Comparison of ENCODE assay signal across 8 cellular contexts in genomic region chr4:128287871-128288688, GRCh38. TPM values are rescaled to one million over a fixed set of nuclear protein-coding genes. Genes with fewer than 3 reads are reported as not detected.
DNase-seq lines count a peak whose midpoint lies in the region; ATAC-seq and TF ChIP-seq lines count a peak whose summit lies in the region.

No MANE protein-coding gene starts in this region.

- H3K9me3 ChIP-seq in MM.1S (replicated peaks; ENCODE audit: insufficient read depth, low read length) (no peaks in the 10 kb centered on the region), neural cell (ENCODE audit: low read length) (no peaks in the 10 kb centered on the region)

- H3K36me3 ChIP-seq in MM.1S (replicated peaks; ENCODE audit: insufficient read depth, low read length) (no peaks in the 10 kb centered on the region), neural cell (ENCODE audit: insufficient read depth, low read length) (no peaks in the 10 kb centered on the region)

- H3F3A ChIP-seq in MM.1S (ENCODE audit: insufficient read depth, low read length) (peaks cover 5% of the 10 kb centered on the region), neural cell (ENCODE audit: insufficient read depth, low read length, poor library complexity, severe bottlenecking) (no peaks in the 10 kb centered on the region)

- H3K27me3 ChIP-seq in MM.1S (replicated peaks; ENCODE audit: insufficient read depth, low read length) = no peaks in the 10 kb centered on the region
- no peaks in the 10 kb centered on the region for H3K27me3 ChIP-seq in neural cell (ENCODE audit: insufficient read depth, low read depth, low read length)

- H4K20me1 ChIP-seq in MM.1S (ENCODE audit: insufficient read depth, low read length) (no peaks in the 10 kb centered on the region), neural cell (ENCODE audit: insufficient read depth) (no peaks in the 10 kb centered on the region)

- peak overlapping the region; percentile 90 for H3K27ac ChIP-seq in MM.1S (ENCODE audit: low read length)
- peak overlapping the region; percentile 81 for H3K27ac ChIP-seq in neural cell (ENCODE audit: low read length)

- peaks cover 35% of the 10 kb centered on the region for H3K4me1 Mint-ChIP-seq in stimulated activated naive CD8-positive, alpha-beta T cell treated with anti-CD3 and anti-CD28 coated beads, Interleukin-15, amount 100 ng/mL, for 72 hours

- H3K9me2 ChIP-seq in MM.1S (replicated peaks; ENCODE audit: insufficient read depth, low read length) (no peaks in the 10 kb centered on the region), neural cell (ENCODE audit: insufficient read depth, low read length) (no peaks in the 10 kb centered on the region)

- H2AFZ ChIP-seq in MM.1S (ENCODE audit: low read length) (peak overlapping the region; percentile 95), neural cell (ENCODE audit: low read depth, low read length) (peak overlapping the region; percentile 38)

- ATAC-seq in stimulated activated naive CD8-positive, alpha-beta T cell treated with anti-CD3 and anti-CD28 coated beads, Interleukin-15, amount 100 ng/mL, for 72 hours = peak; percentile 91

- no peaks in the 10 kb centered on the region for H3K27me3 Mint-ChIP-seq in stimulated activated naive CD8-positive, alpha-beta T cell treated with anti-CD3 and anti-CD28 coated beads, Interleukin-15, amount 100 ng/mL, for 72 hours

- H3K4me3 ChIP-seq in MM.1S (ENCODE audit: low read length) (peak overlapping the region; percentile 75), fibroblast of villous mesenchyme (ENCODE audit: low read depth, low read length) (peak overlapping the region; percentile 89), neural cell (ENCODE audit: low read length) (peak overlapping the region; percentile 83)

- H3K79me2 ChIP-seq in MM.1S (ENCODE audit: low read length) = peaks cover 46% of the 10 kb centered on the region
- H3K79me2 ChIP-seq in neural cell (replicated peaks; ENCODE audit: insufficient read depth, low read length) = peaks cover 39% of the 10 kb centered on the region

- peak overlapping the region; percentile 98 for H3K4me2 ChIP-seq in MM.1S (ENCODE audit: low read depth, low read length)
- H3K4me2 ChIP-seq in neural cell (ENCODE audit: low read length) = peak overlapping the region; percentile 90

- DNase-seq in GF-D8 (lab: John Stamatoyannopoulos, UW) = peak; percentile 99
- peak; percentile 92 for DNase-seq in HCEC 1CT
- DNase-seq in MM.1S = peak; percentile 99
- DNase-seq in SHP77 treated with DMSO at 0.1 percent for 48 hours (lab: John Stamatoyannopoulos, UW) = peak; percentile 86
- DNase-seq in activated gamma-delta T cell treated with Interleukin-2 at 50 U/mL for 16 hours = peak; percentile 100
- DNase-seq in fibroblast of villous mesenchyme (ENCODE audit: low read depth) = peak; percentile 100
- peak; percentile 96 to 98 for DNase-seq in stimulated activated naive CD8-positive, alpha-beta T cell treated with anti-CD3 and anti-CD28 coated beads, Interleukin-15, amount 100 ng/mL, for 72 hours

- TF ChIP-seq CTCF in MM.1S (IDR thresholded peaks at IDR 0.05; ENCODE audit: low read length) (peak; percentile 18; the same call in 1 of the 2 replicates), fibroblast of villous mesenchyme (IDR thresholded peaks at IDR 0.05; ENCODE audit: insufficient read depth, low read depth, low read length) (peak; percentile 24), neural cell (IDR thresholded peaks at IDR 0.05; ENCODE audit: poor library complexity, severe bottlenecking) (peak; percentile 57)

- H3K9ac ChIP-seq in MM.1S (ENCODE audit: low read length) = peak overlapping the region; percentile 78
- H3K9ac ChIP-seq in neural cell (ENCODE audit: low read length) = peak overlapping the region; percentile 80

- peak overlapping the region; percentile 92 to 97 for H3K27ac Mint-ChIP-seq in stimulated activated naive CD8-positive, alpha-beta T cell treated with anti-CD3 and anti-CD28 coated beads, Interleukin-15, amount 100 ng/mL, for 72 hours

- TF ChIP-seq RAD21 in neural cell (conservative IDR thresholded peaks at IDR 0.05) = peak; percentile 67

- H3K4me3 Mint-ChIP-seq in stimulated activated naive CD8-positive, alpha-beta T cell treated with anti-CD3 and anti-CD28 coated beads, Interleukin-15, amount 100 ng/mL, for 72 hours = peak overlapping the region; percentile 77 to 94

- H3K4me1 ChIP-seq in MM.1S (ENCODE audit: low read length) = peaks cover 10% of the 10 kb centered on the region; the same call in 1 of the 2 replicates

- no peaks in the 10 kb centered on the region for H3K9me3 Mint-ChIP-seq in stimulated activated naive CD8-positive, alpha-beta T cell treated with anti-CD3 and anti-CD28 coated beads, Interleukin-15, amount 100 ng/mL, for 72 hours

- peak; percentile 39 for TF ChIP-seq EP300 in neural cell (conservative IDR thresholded peaks at IDR 0.05; ENCODE audit: poor library complexity, severe bottlenecking)

TF ChIP-seq in neural cell, 6 proteins besides CTCF, POLR2A, EP300 and RAD21:
- TF ChIP-seq, protein P1, sequence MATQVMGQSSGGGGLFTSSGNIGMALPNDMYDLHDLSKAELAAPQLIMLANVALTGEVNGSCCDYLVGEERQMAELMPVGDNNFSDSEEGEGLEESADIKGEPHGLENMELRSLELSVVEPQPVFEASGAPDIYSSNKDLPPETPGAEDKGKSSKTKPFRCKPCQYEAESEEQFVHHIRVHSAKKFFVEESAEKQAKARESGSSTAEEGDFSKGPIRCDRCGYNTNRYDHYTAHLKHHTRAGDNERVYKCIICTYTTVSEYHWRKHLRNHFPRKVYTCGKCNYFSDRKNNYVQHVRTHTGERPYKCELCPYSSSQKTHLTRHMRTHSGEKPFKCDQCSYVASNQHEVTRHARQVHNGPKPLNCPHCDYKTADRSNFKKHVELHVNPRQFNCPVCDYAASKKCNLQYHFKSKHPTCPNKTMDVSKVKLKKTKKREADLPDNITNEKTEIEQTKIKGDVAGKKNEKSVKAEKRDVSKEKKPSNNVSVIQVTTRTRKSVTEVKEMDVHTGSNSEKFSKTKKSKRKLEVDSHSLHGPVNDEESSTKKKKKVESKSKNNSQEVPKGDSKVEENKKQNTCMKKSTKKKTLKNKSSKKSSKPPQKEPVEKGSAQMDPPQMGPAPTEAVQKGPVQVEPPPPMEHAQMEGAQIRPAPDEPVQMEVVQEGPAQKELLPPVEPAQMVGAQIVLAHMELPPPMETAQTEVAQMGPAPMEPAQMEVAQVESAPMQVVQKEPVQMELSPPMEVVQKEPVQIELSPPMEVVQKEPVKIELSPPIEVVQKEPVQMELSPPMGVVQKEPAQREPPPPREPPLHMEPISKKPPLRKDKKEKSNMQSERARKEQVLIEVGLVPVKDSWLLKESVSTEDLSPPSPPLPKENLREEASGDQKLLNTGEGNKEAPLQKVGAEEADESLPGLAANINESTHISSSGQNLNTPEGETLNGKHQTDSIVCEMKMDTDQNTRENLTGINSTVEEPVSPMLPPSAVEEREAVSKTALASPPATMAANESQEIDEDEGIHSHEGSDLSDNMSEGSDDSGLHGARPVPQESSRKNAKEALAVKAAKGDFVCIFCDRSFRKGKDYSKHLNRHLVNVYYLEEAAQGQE (IDR thresholded peaks at IDR 0.05; ENCODE audit: borderline replicate concordance) = peak; percentile 70
- TF ChIP-seq SMC3 (conservative IDR thresholded peaks at IDR 0.05; ENCODE audit: poor library complexity) (peak; percentile 65), POLR2AphosphoS5 (IDR thresholded peaks at IDR 0.05) (peak; percentile 82), TAF1 (IDR thresholded peaks at IDR 0.05; ENCODE audit: low read depth) (no peak), EZH2 (IDR thresholded peaks at IDR 0.05; ENCODE audit: borderline replicate concordance, insufficient read depth, low read length, poor library complexity, severe bottlenecking) (no peak), MXI1 (conservative IDR thresholded peaks at IDR 0.05; ENCODE audit: poor library complexity, severe bottlenecking) (peak; percentile 96)

RNA-seq across cellular contexts. Expression of gene PGRMC2, which starts 0.5 kb away (rescaled TPM):
- 37.0 and 60.5 TPM in 2 replicates for total RNA-seq in fibroblast of villous mesenchyme
- polyA plus RNA-seq in neural cell = 16.5 and 19.8 TPM in 2 replicates
- 17.3 and 17.4 TPM in 2 replicates for polyA minus RNA-seq in neural cell

Comparison
In these comparisons a context has a peak if more than half of its experiments do, and no peak if none do; other contexts are left out.
1. Peak in every context shown above with its lines: DNase-seq, ATAC-seq, H3K4me3 ChIP-seq and H3K27ac ChIP-seq.